ENCODE assay signal across 23 cellular contexts in genomic region chr12:50276068-50276467, GRCh38. TPM values are rescaled to one million over a fixed set of nuclear protein-coding genes. Genes with fewer than 3 reads are reported as not detected.
DNase-seq lines count a peak whose midpoint lies in the region; ATAC-seq, FAIRE-seq and TF ChIP-seq lines count a peak whose summit lies in the region.
"Had no signal": no experiment of that assay in that cellular context is flagged by ENCODE, and none has a peak within 500 bp of the region (broad histone marks: within the 10 kb centered on the region; RNA-seq: fewer than 3 reads in every experiment).

No MANE protein-coding gene starts in this region.

- H3K9me3 ChIP-seq in CD4-positive, alpha-beta memory T cell (ENCODE audit: control insufficient read depth in 1 of 2, low read length in 2 of 2) = no peaks in the 10 kb centered on the region
- no peaks in the 10 kb centered on the region for H3K9me3 ChIP-seq in Panc1 (ENCODE audit: control insufficient read depth, insufficient read depth, low read depth, low read length)
- no peaks in the 10 kb centered on the region for H3K9me3 ChIP-seq in kidney (ENCODE audit: control insufficient read depth in 1 of 2, low read length in 2 of 2)
- H3K9me3 ChIP-seq in small intestine (ENCODE audit: control insufficient read depth, low read depth) = no peaks in the 10 kb centered on the region
- H3K9me3 ChIP-seq: prostate gland had no signal

- CTCF ChIA-PET in CD4-positive, alpha-beta memory T cell (lab: Charles Lee; ENCODE audit: partially characterized antibody) = no interaction called here
- CTCF ChIA-PET in Panc1 (lab: Charles Lee) = no interaction called here

- WGBS in small intestine, 3 donors = 26 to 61% (median 48%) methylated on average over 2 of the region's 2 CpGs

- H3K4me3 ChIP-seq in CD4-positive, alpha-beta memory T cell (ENCODE audit: low read length in 2 of 2) = no peak overlapping the region
- no peak overlapping the region for H3K4me3 ChIP-seq in Panc1 (ENCODE audit: low read depth in 2 of 2, low read length in 2 of 2)
- H3K4me3 ChIP-seq in kidney (ENCODE audit: low read length in 2 of 2) = no peak overlapping the region
- no peak overlapping the region for H3K4me3 ChIP-seq in small intestine (ENCODE audit: low read depth in 1 of 2, low read length in 2 of 2)
- H3K4me3 ChIP-seq: GM23248, prostate gland had no signal

- no peak for DNase-seq in CD4-positive, alpha-beta memory T cell
- DNase-seq in Panc1 (ENCODE audit: low read depth, low spot score) (no peak), kidney (no peak), small intestine (peak; percentile 57), SHP77 treated with DMSO at 0.1 percent for 48 hours (lab: John Stamatoyannopoulos, UW) (no peak), SW 1271 (lab: John Stamatoyannopoulos, UW) (no peak), G401 (ENCODE audit: low spot score) (no peak), sciatic nerve (ENCODE audit: low spot score) (no peak)
- DNase-seq: activated CD4-positive, alpha-beta T cell treated with anti-CD3 and anti-CD28 coated beads, Interleukin-2, amount 10 ng/mL, durations not matched to agents 7 days and 5 days; activated naive CD8-positive, alpha-beta T cell treated with anti-CD3 and anti-CD28 coated beads for 36 hours; GF-D8; GM23248; hippocampal formation; mesendoderm; NCI-H1417; NCI-H524; stimulated activated CD4-positive, alpha-beta T cell treated with anti-CD3 and anti-CD28 coated beads, Interleukin-12 subunit alpha, Interleukin-12 subunit beta, amount 100 ng/mL, for 4 hours; substantia nigra had no signal

- no peaks in the 10 kb centered on the region for H3K9me3 Mint-ChIP-seq in CD4-positive, alpha-beta memory T cell
- H3K9me3 Mint-ChIP-seq: activated CD4-positive, alpha-beta T cell treated with anti-CD3 and anti-CD28 coated beads, Interleukin-2, amount 10 ng/mL, durations not matched to agents 7 days and 5 days; activated naive CD8-positive, alpha-beta T cell treated with anti-CD3 and anti-CD28 coated beads for 36 hours; activated T-helper 17 cell treated with anti-CD3 and anti-CD28 coated beads, Interleukin-2, amount 50 U/mL, for 72 hours had no signal

- no peak overlapping the region for H3K27ac ChIP-seq in CD4-positive, alpha-beta memory T cell (ENCODE audit: low read depth, low read length)
- peak overlapping the region; percentile 72 for H3K27ac ChIP-seq in Panc1 (ENCODE audit: low read length)
- peak overlapping the region; percentile 69 to 75 for H3K27ac ChIP-seq in kidney (ENCODE audit: low read depth in 2 of 2, low read length in 2 of 2)
- peak overlapping the region; percentile 86 to 87 for H3K27ac ChIP-seq in small intestine (ENCODE audit: low read depth in 1 of 2, low read length in 1 of 2)
- H3K27ac ChIP-seq: C4-2B, GM23248 had no signal

- intact Hi-C loops in CD4-positive, alpha-beta memory T cell (cut with micrococcal nuclease) = no loop called here
- intact Hi-C loops in Panc1 (cut with micrococcal nuclease; ENCODE audit: unreplicated experiment) = no loop called here
- intact Hi-C loops in kidney (cut with DNase I) = no loop called here
- intact Hi-C loops in sciatic nerve (cut with DNase I) = no loop called here

- H3K4me1 ChIP-seq in CD4-positive, alpha-beta memory T cell (ENCODE audit: insufficient read depth, low read length) = peaks cover 6% of the 10 kb centered on the region
- H3K4me1 ChIP-seq in Panc1 (ENCODE audit: control insufficient read depth, insufficient read depth, low read length) (peaks cover 62% of the 10 kb centered on the region), kidney (ENCODE audit: control insufficient read depth in 1 of 2, insufficient read depth in 1 of 2, low read depth in 1 of 2, low read length in 2 of 2) (peaks cover 3 to 11% of the 10 kb centered on the region in 2 donors), small intestine (ENCODE audit: control insufficient read depth in 2 of 2, insufficient read depth in 1 of 2, low read depth in 1 of 2, low read length in 1 of 2) (peaks cover 2 to 10% of the 10 kb centered on the region in 2 donors)

- H3K9ac ChIP-seq in kidney (ENCODE audit: low read length in 2 of 2) = peak overlapping the region in 1 of 2 donors; percentile 2
- H3K9ac ChIP-seq: GM23248 had no signal

- BruUV-seq in Panc1 (replicated peaks; lab: Mats Ljungman, UMichigan) = no TSS peak

- no peak overlapping the region for H3K4me3 Mint-ChIP-seq in CD4-positive, alpha-beta memory T cell
- H3K4me3 Mint-ChIP-seq: activated CD4-positive, alpha-beta T cell treated with anti-CD3 and anti-CD28 coated beads, Interleukin-2, amount 10 ng/mL, durations not matched to agents 7 days and 5 days; activated naive CD8-positive, alpha-beta T cell treated with anti-CD3 and anti-CD28 coated beads for 36 hours; activated T-helper 17 cell treated with anti-CD3 and anti-CD28 coated beads, Interleukin-2, amount 50 U/mL, for 72 hours had no signal

- POLR2A ChIA-PET in CD4-positive, alpha-beta memory T cell (lab: Charles Lee; ENCODE audit: partially characterized antibody) = no interaction called here
- POLR2A ChIA-PET in Panc1 (lab: Charles Lee) = interaction anchor here (0.5 kb wide), 1 partner anchor 38 kb away, joined by 3 read pairs; no protein-coding TSS in a partner anchor

- FAIRE-seq in kidney (lab: Jason Lieb, UNC) = no peak
- no peak for FAIRE-seq in small intestine (lab: Jason Lieb, UNC)
- FAIRE-seq: bronchial epithelial cell, islet of Langerhans had no signal

- peak overlapping the region in 4 of 7 donors; percentile 5 to 25 (median 11) for H3K27ac Mint-ChIP-seq in CD4-positive, alpha-beta memory T cell
- H3K27ac Mint-ChIP-seq: activated CD4-positive, alpha-beta T cell treated with anti-CD3 and anti-CD28 coated beads, Interleukin-2, amount 10 ng/mL, durations not matched to agents 7 days and 5 days; activated naive CD8-positive, alpha-beta T cell treated with anti-CD3 and anti-CD28 coated beads for 36 hours; activated T-helper 17 cell treated with anti-CD3 and anti-CD28 coated beads, Interleukin-2, amount 50 U/mL, for 72 hours had no signal

- TF ChIP-seq CTCF in Panc1 (IDR thresholded peaks at IDR 0.05) (no peak), kidney (IDR thresholded peaks at IDR 0.05; ENCODE audit: borderline replicate concordance, extremely low read depth, insufficient read depth) (no peak)

- no peaks in the 10 kb centered on the region for H3K36me3 Mint-ChIP-seq in CD4-positive, alpha-beta memory T cell
- H3K36me3 Mint-ChIP-seq: activated naive CD8-positive, alpha-beta T cell treated with anti-CD3 and anti-CD28 coated beads for 36 hours had no signal

- H3K27me3 Mint-ChIP-seq in CD4-positive, alpha-beta memory T cell = no peaks in the 10 kb centered on the region
- H3K27me3 Mint-ChIP-seq: activated naive CD8-positive, alpha-beta T cell treated with anti-CD3 and anti-CD28 coated beads for 36 hours; activated T-helper 17 cell treated with anti-CD3 and anti-CD28 coated beads, Interleukin-2, amount 50 U/mL, for 72 hours had no signal

- no peaks in the 10 kb centered on the region for H3K36me3 ChIP-seq in CD4-positive, alpha-beta memory T cell (ENCODE audit: insufficient read depth, low read length)
- H3K36me3 ChIP-seq in Panc1 (ENCODE audit: control insufficient read depth, insufficient read depth, low read length) = no peaks in the 10 kb centered on the region
- no peaks in the 10 kb centered on the region for H3K36me3 ChIP-seq in kidney (ENCODE audit: control insufficient read depth in 1 of 2, insufficient read depth in 2 of 2, low read length in 2 of 2)
- H3K36me3 ChIP-seq in small intestine (ENCODE audit: control insufficient read depth in 2 of 2, insufficient read depth in 2 of 2, low read length in 2 of 2) = no peaks in the 10 kb centered on the region
- H3K36me3 ChIP-seq: prostate gland had no signal

- no peaks in the 10 kb centered on the region for H3K27me3 ChIP-seq in CD4-positive, alpha-beta memory T cell (ENCODE audit: insufficient read depth, low read length)
- H3K27me3 ChIP-seq in Panc1 (ENCODE audit: control insufficient read depth, insufficient read depth, low read length) (no peaks in the 10 kb centered on the region), small intestine (ENCODE audit: control insufficient read depth in 2 of 2, insufficient read depth in 2 of 2, low read length in 2 of 2) (no peaks in the 10 kb centered on the region)

- in situ Hi-C loops in Panc1 (cut with HindIII; ENCODE audit: low pct_unique_long_range_greater_than_20kb, low sequenced_read_pairs) = no loop called here
- in situ Hi-C loops in G401 (cut with HindIII; ENCODE audit: low sequenced_read_pairs) = no loop called here

- ATAC-seq in Panc1 (no peak), sciatic nerve (no peak)
- ATAC-seq: activated T-helper 17 cell treated with anti-CD3 and anti-CD28 coated beads, Interleukin-2, amount 50 U/mL, for 72 hours had no signal

- H3K4me1 Mint-ChIP-seq in CD4-positive, alpha-beta memory T cell = peaks cover 0 to 15% (median 7%) of the 10 kb centered on the region in 4 donors
- H3K4me1 Mint-ChIP-seq: activated T-helper 17 cell treated with anti-CD3 and anti-CD28 coated beads, Interleukin-2, amount 50 U/mL, for 72 hours had no signal

RNA-seq across cellular contexts. Expression of gene LIMA1, which starts 7.3 kb away (rescaled TPM):
- 10 to 100 TPM; 11.5 to 14.9 TPM for total RNA-seq in CD4-positive, alpha-beta memory T cell
- polyA plus RNA-seq in CD4-positive, alpha-beta memory T cell = 10 to 100 TPM in 1 of 2 donors, 1 to 10 TPM in 1; 4.9 to 12.6 TPM
- total RNA-seq in Panc1 (2021; ENCODE audit: unreplicated experiment) (155 TPM), kidney (76.1 TPM), sciatic nerve (142 TPM)
- polyA plus RNA-seq in Panc1 (2012; ENCODE audit: insufficient read length) = 69.9 TPM
- polyA plus RNA-seq in kidney (ENCODE audit: insufficient read depth, low read depth, low replicate concordance) (43.1 TPM), small intestine (100 to 1,000 TPM in 2 of 3 donors, 10 to 100 TPM in 1; 89.7 to 125 (median 103) TPM)
- total RNA-seq in G401 (2014; rRNA removed; shearing (Covaris generic)) = 14.5 and 33.7 TPM in 2 replicates
